In the genomic region with DNA sequence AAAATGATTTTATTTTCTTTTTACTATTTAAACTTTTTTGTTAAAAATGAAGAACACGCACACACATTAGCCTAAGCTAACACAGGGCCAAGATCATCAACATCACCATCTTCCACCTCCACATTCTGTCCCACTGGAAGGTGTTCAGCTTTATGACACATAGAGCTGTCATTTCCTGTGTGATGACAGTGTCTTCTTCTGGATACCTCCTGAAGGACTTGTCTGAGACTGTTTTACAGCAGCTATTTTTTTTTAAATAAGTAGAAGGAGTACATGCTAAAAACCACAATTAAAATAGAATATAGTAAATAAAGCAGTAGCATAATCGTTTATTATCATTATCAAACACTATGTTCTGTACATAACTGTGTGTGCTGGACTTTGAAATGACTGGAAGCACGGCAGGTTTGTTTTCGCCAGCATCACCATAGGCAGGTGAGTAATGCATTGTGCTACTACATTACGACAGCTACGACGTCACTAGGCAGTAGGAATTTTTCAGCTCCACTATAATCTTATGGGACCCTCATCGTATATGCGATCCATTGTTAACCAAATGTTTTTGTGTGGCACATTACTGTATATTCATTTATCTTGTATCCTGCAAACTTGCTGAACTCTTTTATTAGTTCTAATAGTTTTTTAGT, we compare ENCODE assay signal across 1 cellular context.
TF ChIP-seq lines count a peak whose summit lies in the region.

No MANE protein-coding gene starts in this region.

TF ChIP-seq in GM12878, 131 proteins besides CTCF, POLR2A, EP300 and RAD21:
- TF ChIP-seq, protein P1, sequence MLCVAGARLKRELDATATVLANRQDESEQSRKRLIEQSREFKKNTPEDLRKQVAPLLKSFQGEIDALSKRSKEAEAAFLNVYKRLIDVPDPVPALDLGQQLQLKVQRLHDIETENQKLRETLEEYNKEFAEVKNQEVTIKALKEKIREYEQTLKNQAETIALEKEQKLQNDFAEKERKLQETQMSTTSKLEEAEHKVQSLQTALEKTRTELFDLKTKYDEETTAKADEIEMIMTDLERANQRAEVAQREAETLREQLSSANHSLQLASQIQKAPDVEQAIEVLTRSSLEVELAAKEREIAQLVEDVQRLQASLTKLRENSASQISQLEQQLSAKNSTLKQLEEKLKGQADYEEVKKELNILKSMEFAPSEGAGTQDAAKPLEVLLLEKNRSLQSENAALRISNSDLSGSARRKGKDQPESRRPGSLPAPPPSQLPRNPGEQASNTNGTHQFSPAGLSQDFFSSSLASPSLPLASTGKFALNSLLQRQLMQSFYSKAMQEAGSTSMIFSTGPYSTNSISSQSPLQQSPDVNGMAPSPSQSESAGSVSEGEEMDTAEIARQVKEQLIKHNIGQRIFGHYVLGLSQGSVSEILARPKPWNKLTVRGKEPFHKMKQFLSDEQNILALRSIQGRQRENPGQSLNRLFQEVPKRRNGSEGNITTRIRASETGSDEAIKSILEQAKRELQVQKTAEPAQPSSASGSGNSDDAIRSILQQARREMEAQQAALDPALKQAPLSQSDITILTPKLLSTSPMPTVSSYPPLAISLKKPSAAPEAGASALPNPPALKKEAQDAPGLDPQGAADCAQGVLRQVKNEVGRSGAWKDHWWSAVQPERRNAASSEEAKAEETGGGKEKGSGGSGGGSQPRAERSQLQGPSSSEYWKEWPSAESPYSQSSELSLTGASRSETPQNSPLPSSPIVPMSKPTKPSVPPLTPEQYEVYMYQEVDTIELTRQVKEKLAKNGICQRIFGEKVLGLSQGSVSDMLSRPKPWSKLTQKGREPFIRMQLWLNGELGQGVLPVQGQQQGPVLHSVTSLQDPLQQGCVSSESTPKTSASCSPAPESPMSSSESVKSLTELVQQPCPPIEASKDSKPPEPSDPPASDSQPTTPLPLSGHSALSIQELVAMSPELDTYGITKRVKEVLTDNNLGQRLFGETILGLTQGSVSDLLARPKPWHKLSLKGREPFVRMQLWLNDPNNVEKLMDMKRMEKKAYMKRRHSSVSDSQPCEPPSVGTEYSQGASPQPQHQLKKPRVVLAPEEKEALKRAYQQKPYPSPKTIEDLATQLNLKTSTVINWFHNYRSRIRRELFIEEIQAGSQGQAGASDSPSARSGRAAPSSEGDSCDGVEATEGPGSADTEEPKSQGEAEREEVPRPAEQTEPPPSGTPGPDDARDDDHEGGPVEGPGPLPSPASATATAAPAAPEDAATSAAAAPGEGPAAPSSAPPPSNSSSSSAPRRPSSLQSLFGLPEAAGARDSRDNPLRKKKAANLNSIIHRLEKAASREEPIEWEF (IDR thresholded peaks at IDR 0.05; ENCODE audit: insufficient replicate concordance, low read depth, low read length): no peak
- TF ChIP-seq, protein P2, sequence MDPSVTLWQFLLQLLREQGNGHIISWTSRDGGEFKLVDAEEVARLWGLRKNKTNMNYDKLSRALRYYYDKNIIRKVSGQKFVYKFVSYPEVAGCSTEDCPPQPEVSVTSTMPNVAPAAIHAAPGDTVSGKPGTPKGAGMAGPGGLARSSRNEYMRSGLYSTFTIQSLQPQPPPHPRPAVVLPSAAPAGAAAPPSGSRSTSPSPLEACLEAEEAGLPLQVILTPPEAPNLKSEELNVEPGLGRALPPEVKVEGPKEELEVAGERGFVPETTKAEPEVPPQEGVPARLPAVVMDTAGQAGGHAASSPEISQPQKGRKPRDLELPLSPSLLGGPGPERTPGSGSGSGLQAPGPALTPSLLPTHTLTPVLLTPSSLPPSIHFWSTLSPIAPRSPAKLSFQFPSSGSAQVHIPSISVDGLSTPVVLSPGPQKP (IDR thresholded peaks at IDR 0.05; ENCODE audit: low read depth, low read length): no peak
- TF ChIP-seq NR2C1 (IDR thresholded peaks at IDR 0.05) (no peak), ASH2L (IDR thresholded peaks at IDR 0.05; ENCODE audit: borderline replicate concordance, low read depth) (no peak), BCL11A (IDR thresholded peaks at IDR 0.05; ENCODE audit: low read depth, low read length) (no peak), RAD51 (IDR thresholded peaks at IDR 0.05) (no peak), EED (IDR thresholded peaks at IDR 0.05; ENCODE audit: low read depth) (no peak), ZNF24 (IDR thresholded peaks at IDR 0.05) (no peak), FOS (IDR thresholded peaks at IDR 0.05; ENCODE audit: borderline replicate concordance, extremely low read depth, insufficient read length) (no peak), SPI1 (IDR thresholded peaks at IDR 0.05; ENCODE audit: borderline replicate concordance, insufficient read depth, low read depth, low read length) (no peak), POU2F2 (IDR thresholded peaks at IDR 0.05; ENCODE audit: borderline replicate concordance, low read depth, low read length) (no peak), RBBP5 (conservative IDR thresholded peaks at IDR 0.05) (no peak), ZZZ3 (IDR thresholded peaks at IDR 0.05; ENCODE audit: control insufficient read depth, insufficient read length, low read depth) (no peak), YBX1 (IDR thresholded peaks at IDR 0.05) (no peak)
